In the genomic region with DNA sequence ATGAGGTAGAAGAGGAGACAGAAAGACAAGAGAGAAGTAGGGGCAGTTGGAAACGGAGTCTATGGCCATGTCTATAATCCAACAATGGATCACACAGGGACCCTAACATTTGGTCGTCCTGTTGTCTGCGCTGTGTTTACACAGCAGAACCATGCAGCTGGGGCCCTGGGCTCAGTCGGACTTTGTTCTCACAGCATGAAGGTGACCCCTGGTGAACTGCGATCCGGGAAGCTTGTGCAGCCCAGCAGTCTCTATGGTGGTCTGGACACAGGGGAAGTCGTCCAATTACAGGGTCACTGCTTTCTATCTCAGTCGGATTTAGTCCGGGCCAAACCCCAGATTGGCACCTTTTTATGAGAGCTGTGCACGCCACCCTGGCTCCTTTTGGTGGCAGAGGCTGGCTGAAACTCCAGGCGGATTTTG, we compare ENCODE assay signal across 1 cellular context.
TF ChIP-seq lines count a peak whose summit lies in the region.

No MANE protein-coding gene starts in this region.

TF ChIP-seq in HepG2, 621 proteins besides CTCF, POLR2A, EP300 and RAD21 (continued from another document and continues in another):
- TF ChIP-seq, protein P1, sequence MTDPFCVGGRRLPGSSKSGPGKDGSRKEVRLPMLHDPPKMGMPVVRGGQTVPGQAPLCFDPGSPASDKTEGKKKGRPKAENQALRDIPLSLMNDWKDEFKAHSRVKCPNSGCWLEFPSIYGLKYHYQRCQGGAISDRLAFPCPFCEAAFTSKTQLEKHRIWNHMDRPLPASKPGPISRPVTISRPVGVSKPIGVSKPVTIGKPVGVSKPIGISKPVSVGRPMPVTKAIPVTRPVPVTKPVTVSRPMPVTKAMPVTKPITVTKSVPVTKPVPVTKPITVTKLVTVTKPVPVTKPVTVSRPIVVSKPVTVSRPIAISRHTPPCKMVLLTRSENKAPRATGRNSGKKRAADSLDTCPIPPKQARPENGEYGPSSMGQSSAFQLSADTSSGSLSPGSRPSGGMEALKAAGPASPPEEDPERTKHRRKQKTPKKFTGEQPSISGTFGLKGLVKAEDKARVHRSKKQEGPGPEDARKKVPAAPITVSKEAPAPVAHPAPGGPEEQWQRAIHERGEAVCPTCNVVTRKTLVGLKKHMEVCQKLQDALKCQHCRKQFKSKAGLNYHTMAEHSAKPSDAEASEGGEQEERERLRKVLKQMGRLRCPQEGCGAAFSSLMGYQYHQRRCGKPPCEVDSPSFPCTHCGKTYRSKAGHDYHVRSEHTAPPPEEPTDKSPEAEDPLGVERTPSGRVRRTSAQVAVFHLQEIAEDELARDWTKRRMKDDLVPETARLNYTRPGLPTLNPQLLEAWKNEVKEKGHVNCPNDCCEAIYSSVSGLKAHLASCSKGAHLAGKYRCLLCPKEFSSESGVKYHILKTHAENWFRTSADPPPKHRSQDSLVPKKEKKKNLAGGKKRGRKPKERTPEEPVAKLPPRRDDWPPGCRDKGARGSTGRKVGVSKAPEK (CRISPR knock-in tag; IDR thresholded peaks at IDR 0.05; ENCODE audit: borderline replicate concordance): peak; percentile 88; the same call in 1 of the 2 replicates
- peak; percentile 88 for TF ChIP-seq ZNF746 (CRISPR knock-in tag; IDR thresholded peaks at IDR 0.05)
- TF ChIP-seq ZZZ3 (CRISPR knock-in tag; IDR thresholded peaks at IDR 0.05; ENCODE audit: borderline replicate concordance): 0 out of 2 replicates have a peak, but pooled peaks have one; percentile 28
- no peak for TF ChIP-seq PAX8 (CRISPR knock-in tag; IDR thresholded peaks at IDR 0.05; ENCODE audit: borderline replicate concordance)
- TF ChIP-seq, protein P2, sequence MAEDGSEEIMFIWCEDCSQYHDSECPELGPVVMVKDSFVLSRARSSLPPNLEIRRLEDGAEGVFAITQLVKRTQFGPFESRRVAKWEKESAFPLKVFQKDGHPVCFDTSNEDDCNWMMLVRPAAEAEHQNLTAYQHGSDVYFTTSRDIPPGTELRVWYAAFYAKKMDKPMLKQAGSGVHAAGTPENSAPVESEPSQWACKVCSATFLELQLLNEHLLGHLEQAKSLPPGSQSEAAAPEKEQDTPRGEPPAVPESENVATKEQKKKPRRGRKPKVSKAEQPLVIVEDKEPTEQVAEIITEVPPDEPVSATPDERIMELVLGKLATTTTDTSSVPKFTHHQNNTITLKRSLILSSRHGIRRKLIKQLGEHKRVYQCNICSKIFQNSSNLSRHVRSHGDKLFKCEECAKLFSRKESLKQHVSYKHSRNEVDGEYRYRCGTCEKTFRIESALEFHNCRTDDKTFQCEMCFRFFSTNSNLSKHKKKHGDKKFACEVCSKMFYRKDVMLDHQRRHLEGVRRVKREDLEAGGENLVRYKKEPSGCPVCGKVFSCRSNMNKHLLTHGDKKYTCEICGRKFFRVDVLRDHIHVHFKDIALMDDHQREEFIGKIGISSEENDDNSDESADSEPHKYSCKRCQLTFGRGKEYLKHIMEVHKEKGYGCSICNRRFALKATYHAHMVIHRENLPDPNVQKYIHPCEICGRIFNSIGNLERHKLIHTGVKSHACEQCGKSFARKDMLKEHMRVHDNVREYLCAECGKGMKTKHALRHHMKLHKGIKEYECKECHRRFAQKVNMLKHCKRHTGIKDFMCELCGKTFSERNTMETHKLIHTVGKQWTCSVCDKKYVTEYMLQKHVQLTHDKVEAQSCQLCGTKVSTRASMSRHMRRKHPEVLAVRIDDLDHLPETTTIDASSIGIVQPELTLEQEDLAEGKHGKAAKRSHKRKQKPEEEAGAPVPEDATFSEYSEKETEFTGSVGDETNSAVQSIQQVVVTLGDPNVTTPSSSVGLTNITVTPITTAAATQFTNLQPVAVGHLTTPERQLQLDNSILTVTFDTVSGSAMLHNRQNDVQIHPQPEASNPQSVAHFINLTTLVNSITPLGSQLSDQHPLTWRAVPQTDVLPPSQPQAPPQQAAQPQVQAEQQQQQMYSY (CRISPR knock-in tag; IDR thresholded peaks at IDR 0.05): peak; percentile 21; the same call in 1 of the 2 replicates
- TF ChIP-seq, protein P3, sequence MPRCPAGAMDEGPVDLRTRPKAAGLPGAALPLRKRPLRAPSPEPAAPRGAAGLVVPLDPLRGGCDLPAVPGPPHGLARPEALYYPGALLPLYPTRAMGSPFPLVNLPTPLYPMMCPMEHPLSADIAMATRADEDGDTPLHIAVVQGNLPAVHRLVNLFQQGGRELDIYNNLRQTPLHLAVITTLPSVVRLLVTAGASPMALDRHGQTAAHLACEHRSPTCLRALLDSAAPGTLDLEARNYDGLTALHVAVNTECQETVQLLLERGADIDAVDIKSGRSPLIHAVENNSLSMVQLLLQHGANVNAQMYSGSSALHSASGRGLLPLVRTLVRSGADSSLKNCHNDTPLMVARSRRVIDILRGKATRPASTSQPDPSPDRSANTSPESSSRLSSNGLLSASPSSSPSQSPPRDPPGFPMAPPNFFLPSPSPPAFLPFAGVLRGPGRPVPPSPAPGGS (CRISPR knock-in tag; IDR thresholded peaks at IDR 0.05): peak; percentile 92
- TF ChIP-seq ATM (IDR thresholded peaks at IDR 0.05; ENCODE audit: borderline replicate concordance): no peak
- peak; percentile 97 for TF ChIP-seq BRD4 (CRISPR knock-in tag; IDR thresholded peaks at IDR 0.05)
- no peak for TF ChIP-seq SP140L (CRISPR knock-in tag; IDR thresholded peaks at IDR 0.05; ENCODE audit: borderline replicate concordance)
- TF ChIP-seq, protein P4, sequence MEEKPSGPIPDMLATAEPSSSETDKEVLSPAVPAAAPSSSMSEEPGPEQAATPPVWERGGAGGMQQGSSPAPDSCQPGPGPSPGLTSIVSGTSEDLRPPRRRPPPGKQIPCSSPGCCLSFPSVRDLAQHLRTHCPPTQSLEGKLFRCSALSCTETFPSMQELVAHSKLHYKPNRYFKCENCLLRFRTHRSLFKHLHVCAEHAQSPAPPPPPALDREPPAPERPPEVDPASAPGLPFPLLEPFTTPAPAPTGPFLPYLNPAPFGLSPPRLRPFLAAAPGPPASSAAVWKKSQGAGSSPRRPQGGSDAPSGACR (CRISPR knock-in tag; IDR thresholded peaks at IDR 0.05): peak; percentile 86; the same call in 1 of the 2 replicates
- TF ChIP-seq ZNF740 (CRISPR knock-in tag; IDR thresholded peaks at IDR 0.05): peak; percentile 46; the same call in 1 of the 2 replicates
- TF ChIP-seq ZNF878 (CRISPR knock-in tag; IDR thresholded peaks at IDR 0.05): peak; percentile 97
- TF ChIP-seq ZNF317 (CRISPR knock-in tag; IDR thresholded peaks at IDR 0.05): peak; percentile 80
- TF ChIP-seq NFE2 (CRISPR knock-in tag; IDR thresholded peaks at IDR 0.05): no peak; the same call in 1 of the 2 replicates
- TF ChIP-seq ZBTB40 (IDR thresholded peaks at IDR 0.05): no peak
- TF ChIP-seq ZBTB40 (CRISPR knock-in tag; IDR thresholded peaks at IDR 0.05): no peak; the same call in 1 of the 2 replicates
- peak; percentile 81; the same call in 1 of the 2 replicates for TF ChIP-seq ZBED4 (CRISPR knock-in tag; IDR thresholded peaks at IDR 0.05; ENCODE audit: borderline replicate concordance)
- peak; percentile 89 for TF ChIP-seq NCOA1 (CRISPR knock-in tag; IDR thresholded peaks at IDR 0.05)
- no peak for TF ChIP-seq HNRNPLL (IDR thresholded peaks at IDR 0.05; ENCODE audit: low read depth, low read length, poor library complexity, severe bottlenecking)
- TF ChIP-seq ZNF615 (CRISPR knock-in tag; IDR thresholded peaks at IDR 0.05; ENCODE audit: borderline replicate concordance): no peak
- TF ChIP-seq RNF2 (conservative IDR thresholded peaks at IDR 0.05; ENCODE audit: low read depth): peak; percentile 47; the same call in 1 of the 2 replicates
- TF ChIP-seq MYNN (CRISPR knock-in tag; IDR thresholded peaks at IDR 0.05; ENCODE audit: low read depth): no peak
- TF ChIP-seq ZFP36L1 (CRISPR knock-in tag; IDR thresholded peaks at IDR 0.05): no peak
- peak; percentile 99 for TF ChIP-seq RXRB (CRISPR knock-in tag; IDR thresholded peaks at IDR 0.05; ENCODE audit: borderline replicate concordance)
- TF ChIP-seq NFRKB (IDR thresholded peaks at IDR 0.05): no peak
- TF ChIP-seq ZNF232 (CRISPR knock-in tag; IDR thresholded peaks at IDR 0.05; ENCODE audit: borderline replicate concordance): peak; percentile 92; the same call in 1 of the 2 replicates
- TF ChIP-seq NRL (CRISPR knock-in tag; IDR thresholded peaks at IDR 0.05; ENCODE audit: borderline replicate concordance): 0 out of 2 replicates have a peak, but pooled peaks have one; percentile 61
- no peak for TF ChIP-seq RFX5 (IDR thresholded peaks at IDR 0.05; ENCODE audit: low read depth, low read length)
- TF ChIP-seq ZC3H13 (CRISPR knock-in tag; IDR thresholded peaks at IDR 0.05): 0 out of 2 replicates have a peak, but pooled peaks have one; percentile 37
- TF ChIP-seq REL (CRISPR knock-in tag; conservative IDR thresholded peaks at IDR 0.05): no peak
- peak; percentile 91; the same call in 1 of the 2 replicates for TF ChIP-seq ZMYM2 (CRISPR knock-in tag; IDR thresholded peaks at IDR 0.05)
